ENCODE assay signal across 19 cellular contexts in the genomic region with DNA sequence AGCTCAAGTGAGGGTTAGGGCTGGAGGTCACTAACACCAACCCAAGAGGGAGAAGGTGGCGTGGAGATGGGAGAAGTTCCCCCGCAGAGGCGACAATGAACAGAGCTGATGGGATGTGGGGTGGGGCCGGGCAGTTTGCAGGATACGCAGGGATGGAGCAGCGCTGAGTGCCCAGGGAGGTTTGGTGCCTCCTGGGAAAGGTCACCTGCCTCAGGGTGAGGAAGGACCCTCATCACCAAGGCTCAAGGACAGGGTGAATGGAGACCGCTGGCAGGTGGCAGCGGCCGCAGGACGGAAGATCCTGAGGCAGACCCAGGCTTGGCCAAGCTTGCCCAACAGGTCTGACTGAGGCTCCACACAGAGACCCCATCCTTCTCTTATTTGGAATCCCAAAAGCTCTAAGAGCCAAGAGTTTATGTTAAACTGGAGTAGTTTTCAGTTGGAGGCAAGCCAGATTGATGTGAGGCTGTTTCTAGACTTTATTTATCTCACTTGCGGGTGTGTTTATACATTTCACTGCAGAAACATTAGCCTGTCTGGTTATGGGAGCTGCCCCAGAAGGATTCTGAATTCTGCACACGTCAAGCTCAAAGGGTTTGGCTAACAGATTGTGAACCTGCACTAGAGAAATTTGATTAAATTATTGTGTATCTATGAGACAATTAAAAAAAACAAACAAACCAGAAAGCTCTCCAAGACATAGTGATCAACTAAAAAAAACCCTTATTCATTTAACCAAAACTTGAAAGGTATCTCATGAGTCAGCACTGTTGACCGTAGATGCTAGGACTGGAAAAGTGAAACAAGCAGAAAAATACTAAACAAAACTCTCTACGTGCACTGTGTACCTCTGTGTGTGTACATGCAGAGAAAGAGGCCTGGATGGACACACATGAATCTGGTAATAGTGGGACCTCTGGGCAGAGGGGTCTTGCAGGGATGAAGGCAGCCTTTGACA.
"Had no signal": no experiment of that assay in that cellular context is flagged by ENCODE, and none has a peak within 500 bp of the region (broad histone marks: within the 10 kb centered on the region; RNA-seq: fewer than 3 reads in every experiment).

No MANE protein-coding gene starts in this region.

- H3K27ac Mint-ChIP-seq: activated naive CD8-positive, alpha-beta T cell; activated T-cell treated with anti-CD3 and anti-CD28 coated beads, Interleukin-2, amount 50 U/mL, for 24 hours had no signal

- DNase-seq: activated CD4-positive, alpha-beta T cell treated with anti-CD3 and anti-CD28 coated beads for 1 hour; activated CD4-positive, alpha-beta T cell treated with anti-CD3 and anti-CD28 coated beads, Interleukin-2, amount 50 U/mL, for 4 hours; activated T-cell treated with anti-CD3 and anti-CD28 coated beads, Interleukin-2, amount 50 U/mL, for 24 hours; amniotic stem cell; caudate nucleus; colonic mucosa; kidney glomerular epithelial cell; mesendoderm; stimulated activated CD4-positive, alpha-beta T cell treated with anti-CD3 and anti-CD28 coated beads, Interleukin-4, amount 100 ng/mL, for 1 hour; stimulated activated naive CD4-positive, alpha-beta T cell; substantia nigra; T-helper 1 cell; T1000; transverse colon had no signal

- H3K36me3 ChIP-seq: colonic mucosa, esophagus muscularis mucosa, pancreas, transverse colon, vagina had no signal

- ATAC-seq: pancreas had no signal

- FAIRE-seq: endometrium, pancreas had no signal

- H3K36me3 Mint-ChIP-seq: activated naive CD8-positive, alpha-beta T cell had no signal

- H3K27me3 Mint-ChIP-seq: activated naive CD8-positive, alpha-beta T cell; activated T-cell treated with anti-CD3 and anti-CD28 coated beads, Interleukin-2, amount 50 U/mL, for 24 hours had no signal

- H3K4me3 ChIP-seq: colonic mucosa, esophagus muscularis mucosa, pancreas, transverse colon, vagina had no signal

- H3K4me1 ChIP-seq: colonic mucosa, pancreas, transverse colon, vagina had no signal

- H3K9me3 Mint-ChIP-seq: activated T-cell treated with anti-CD3 and anti-CD28 coated beads, Interleukin-2, amount 50 U/mL, for 24 hours had no signal

- H3K9me3 ChIP-seq: colonic mucosa, esophagus muscularis mucosa, pancreas, transverse colon, vagina had no signal

- H3K4me3 Mint-ChIP-seq: activated naive CD8-positive, alpha-beta T cell; activated T-cell treated with anti-CD3 and anti-CD28 coated beads, Interleukin-2, amount 50 U/mL, for 24 hours had no signal

- H3K27me3 ChIP-seq: colonic mucosa, pancreas, vagina had no signal

- H3K27ac ChIP-seq: colonic mucosa, esophagus muscularis mucosa, pancreas, transverse colon, vagina had no signal
